1 cellular context compared by ENCODE assay signal in genomic region chr10:87659571-87660483, GRCh38.
TF ChIP-seq lines count a peak whose summit lies in the region.

TSS of gene PAPSS2 (plus strand) at chr10:87659878. CDS start at chr10:87659982, 104 bp downstream.

TF ChIP-seq in HEK293, 187 proteins besides CTCF, POLR2A, EP300 and RAD21 (continued from another document and continues in another):
- TF ChIP-seq ZNF341 (tag by site-specific recombination; IDR thresholded peaks at IDR 0.05; ENCODE audit: low read depth), result peak; percentile 86
- TF ChIP-seq HOXC10 (CRISPR knock-in tag; IDR thresholded peaks at IDR 0.05), result no peak
- no peak for TF ChIP-seq ZNF560 (tag by site-specific recombination; IDR thresholded peaks at IDR 0.05; ENCODE audit: borderline replicate concordance)
- TF ChIP-seq ZNF585B (tag by site-specific recombination; IDR thresholded peaks at IDR 0.05), result no peak
- TF ChIP-seq ZXDB (tag by site-specific recombination; IDR thresholded peaks at IDR 0.05), result peak; percentile 52; the same call in 1 of the 2 replicates
- peak; percentile 41 for TF ChIP-seq ZSCAN30 (tag by site-specific recombination; IDR thresholded peaks at IDR 0.05)
- TF ChIP-seq REPIN1 (tag by site-specific recombination; IDR thresholded peaks at IDR 0.05; ENCODE audit: low read depth), result no peak
- no peak for TF ChIP-seq ZNF837 (tag by site-specific recombination; IDR thresholded peaks at IDR 0.05)
- no peak for TF ChIP-seq ZNF350 (tag by site-specific recombination; IDR thresholded peaks at IDR 0.05)
- TF ChIP-seq ZNF843 (tag by site-specific recombination; IDR thresholded peaks at IDR 0.05), result no peak
- TF ChIP-seq INSM2 (tag by site-specific recombination; IDR thresholded peaks at IDR 0.05), result no peak
- no peak for TF ChIP-seq ZNF473 (tag by site-specific recombination; IDR thresholded peaks at IDR 0.05)
- TF ChIP-seq ZNF416 (tag by site-specific recombination; IDR thresholded peaks at IDR 0.05), result no peak
- TF ChIP-seq ZNF561 (tag by site-specific recombination; IDR thresholded peaks at IDR 0.05; ENCODE audit: borderline replicate concordance), result no peak
- no peak for TF ChIP-seq ZNF335 (tag by site-specific recombination; conservative IDR thresholded peaks at IDR 0.05)
- TF ChIP-seq GLI4 (tag by site-specific recombination; IDR thresholded peaks at IDR 0.05), result 0 out of 2 replicates have a peak, but pooled peaks have one; percentile 28
- TF ChIP-seq KLF9 (tag by site-specific recombination; IDR thresholded peaks at IDR 0.05; ENCODE audit: low read depth), result peak; percentile 72
- TF ChIP-seq ZNF558 (tag by site-specific recombination; IDR thresholded peaks at IDR 0.05), result no peak
- 0 out of 2 replicates have a peak, but pooled peaks have one; percentile 39 for TF ChIP-seq ZEB2 (tag by site-specific recombination; IDR thresholded peaks at IDR 0.05)
- no peak for TF ChIP-seq ZNF513 (tag by site-specific recombination; IDR thresholded peaks at IDR 0.05)
- peak; percentile 61; the same call in 1 of the 2 replicates for TF ChIP-seq KLF8 (tag by site-specific recombination; IDR thresholded peaks at IDR 0.05)
- peak; percentile 62 for TF ChIP-seq IKZF3 (tag by site-specific recombination; IDR thresholded peaks at IDR 0.05)
- TF ChIP-seq ZNF10 (tag by site-specific recombination; IDR thresholded peaks at IDR 0.05), result 0 out of 2 replicates have a peak, but pooled peaks have one; percentile 40
- no peak for TF ChIP-seq ZNF571 (tag by site-specific recombination; IDR thresholded peaks at IDR 0.05)
- TF ChIP-seq ZNF24 (tag by site-specific recombination; IDR thresholded peaks at IDR 0.05), result no peak
- no peak for TF ChIP-seq ZNF768 (tag by site-specific recombination; IDR thresholded peaks at IDR 0.05)
- peak; percentile 59 for TF ChIP-seq REST (tag by site-specific recombination; IDR thresholded peaks at IDR 0.05)
- no peak for TF ChIP-seq ZNF555 (tag by site-specific recombination; conservative IDR thresholded peaks at IDR 0.05)
- TF ChIP-seq ZNF776 (tag by site-specific recombination; IDR thresholded peaks at IDR 0.05; ENCODE audit: borderline replicate concordance), result no peak
- TF ChIP-seq ZBTB21 (tag by site-specific recombination; IDR thresholded peaks at IDR 0.05), result no peak
- TF ChIP-seq ZNF626 (tag by site-specific recombination; IDR thresholded peaks at IDR 0.05), result no peak
- no peak for TF ChIP-seq ZNF155 (tag by site-specific recombination; IDR thresholded peaks at IDR 0.05)
- TF ChIP-seq ZNF114 (tag by site-specific recombination; IDR thresholded peaks at IDR 0.05), result no peak
- TF ChIP-seq ZFP41 (tag by site-specific recombination; IDR thresholded peaks at IDR 0.05; ENCODE audit: borderline replicate concordance), result no peak
- TF ChIP-seq ZNF449 (tag by site-specific recombination; IDR thresholded peaks at IDR 0.05), result 0 out of 2 replicates have a peak, but pooled peaks have one; percentile 10
- TF ChIP-seq SCRT1 (tag by site-specific recombination; IDR thresholded peaks at IDR 0.05; ENCODE audit: borderline replicate concordance), result no peak
- no peak for TF ChIP-seq ZNF747 (tag by site-specific recombination; IDR thresholded peaks at IDR 0.05)
- no peak for TF ChIP-seq ZSCAN18 (tag by site-specific recombination; IDR thresholded peaks at IDR 0.05)
- no peak for TF ChIP-seq ZNF404 (tag by site-specific recombination; IDR thresholded peaks at IDR 0.05)
- peak; percentile 31; the same call in 1 of the 2 replicates for TF ChIP-seq ZBTB8A (tag by site-specific recombination; IDR thresholded peaks at IDR 0.05)
- TF ChIP-seq FEZF1 (tag by site-specific recombination; IDR thresholded peaks at IDR 0.05), result no peak
- peak; percentile 58; the same call in 1 of the 2 replicates for TF ChIP-seq GLIS1 (tag by site-specific recombination; IDR thresholded peaks at IDR 0.05)
- 0 out of 2 replicates have a peak, but pooled peaks have one; percentile 53 for TF ChIP-seq ZNF324 (tag by site-specific recombination; IDR thresholded peaks at IDR 0.05)
- TF ChIP-seq ZNF660 (tag by site-specific recombination; IDR thresholded peaks at IDR 0.05), result peak; percentile 48; the same call in 1 of the 2 replicates
- no peak for TF ChIP-seq PRDM2 (tag by site-specific recombination; IDR thresholded peaks at IDR 0.05; ENCODE audit: borderline replicate concordance)
- TF ChIP-seq PRDM4 (tag by site-specific recombination; IDR thresholded peaks at IDR 0.05), result no peak
